1 cellular context compared by ENCODE assay signal in the genomic region with DNA sequence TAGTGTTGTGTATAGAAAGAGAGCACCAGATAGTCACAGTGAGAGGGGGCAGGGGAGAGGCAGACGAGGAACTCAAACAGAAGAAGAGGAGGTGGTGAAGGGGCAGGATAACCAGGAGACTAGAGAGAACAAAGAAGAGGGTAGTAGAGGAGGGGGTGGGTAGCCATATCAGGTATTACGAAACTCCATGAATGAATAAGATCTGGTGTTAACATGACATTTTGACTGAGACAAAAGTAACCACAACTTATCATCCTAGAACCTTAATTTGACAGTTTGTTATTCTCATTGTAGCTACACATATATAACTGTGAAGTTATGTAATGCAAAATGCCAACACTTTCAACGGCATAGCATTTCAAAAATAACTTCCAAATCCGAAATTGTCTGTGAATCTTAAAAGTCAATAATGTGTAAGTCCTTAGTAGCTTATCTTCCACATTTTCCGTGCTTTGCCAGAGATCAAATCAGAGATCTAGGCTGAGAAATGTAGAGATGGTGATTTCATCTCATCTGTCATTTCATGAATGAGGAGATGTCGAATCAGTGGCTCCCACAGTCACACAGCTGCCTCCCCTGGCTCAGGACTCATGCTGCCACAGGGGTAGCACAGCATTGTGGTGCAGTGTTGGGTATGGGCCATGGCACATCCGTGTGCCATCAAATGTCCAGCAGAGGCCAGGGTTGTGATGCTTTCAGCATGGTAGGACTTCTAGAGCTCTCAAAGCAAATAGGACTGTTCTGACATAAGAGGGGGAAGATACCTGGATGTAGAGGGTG.
TF ChIP-seq lines count a peak whose summit lies in the region.

No MANE protein-coding gene starts in this region.

TF ChIP-seq in GM12878, 131 proteins besides CTCF, POLR2A, EP300 and RAD21 (continued from another document and continues in another):
- TF ChIP-seq, protein P1, sequence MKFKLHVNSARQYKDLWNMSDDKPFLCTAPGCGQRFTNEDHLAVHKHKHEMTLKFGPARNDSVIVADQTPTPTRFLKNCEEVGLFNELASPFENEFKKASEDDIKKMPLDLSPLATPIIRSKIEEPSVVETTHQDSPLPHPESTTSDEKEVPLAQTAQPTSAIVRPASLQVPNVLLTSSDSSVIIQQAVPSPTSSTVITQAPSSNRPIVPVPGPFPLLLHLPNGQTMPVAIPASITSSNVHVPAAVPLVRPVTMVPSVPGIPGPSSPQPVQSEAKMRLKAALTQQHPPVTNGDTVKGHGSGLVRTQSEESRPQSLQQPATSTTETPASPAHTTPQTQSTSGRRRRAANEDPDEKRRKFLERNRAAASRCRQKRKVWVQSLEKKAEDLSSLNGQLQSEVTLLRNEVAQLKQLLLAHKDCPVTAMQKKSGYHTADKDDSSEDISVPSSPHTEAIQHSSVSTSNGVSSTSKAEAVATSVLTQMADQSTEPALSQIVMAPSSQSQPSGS (IDR thresholded peaks at IDR 0.05; ENCODE audit: low read length), result peak; percentile 60; the same call in 1 of the 2 replicates
- TF ChIP-seq, protein P2, sequence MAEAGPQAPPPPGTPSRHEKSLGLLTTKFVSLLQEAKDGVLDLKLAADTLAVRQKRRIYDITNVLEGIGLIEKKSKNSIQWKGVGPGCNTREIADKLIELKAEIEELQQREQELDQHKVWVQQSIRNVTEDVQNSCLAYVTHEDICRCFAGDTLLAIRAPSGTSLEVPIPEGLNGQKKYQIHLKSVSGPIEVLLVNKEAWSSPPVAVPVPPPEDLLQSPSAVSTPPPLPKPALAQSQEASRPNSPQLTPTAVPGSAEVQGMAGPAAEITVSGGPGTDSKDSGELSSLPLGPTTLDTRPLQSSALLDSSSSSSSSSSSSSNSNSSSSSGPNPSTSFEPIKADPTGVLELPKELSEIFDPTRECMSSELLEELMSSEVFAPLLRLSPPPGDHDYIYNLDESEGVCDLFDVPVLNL (IDR thresholded peaks at IDR 0.05; ENCODE audit: low read depth, low read length), result no peak
- peak; percentile 77 for TF ChIP-seq ZBED1 (IDR thresholded peaks at IDR 0.05; ENCODE audit: borderline replicate concordance)
- peak; percentile 87 to 90 for TF ChIP-seq IKZF2 (IDR thresholded peaks at IDR 0.05)
- peak in 1 of 2 experiments; percentile 25; a peak in 1 of 4 replicates for TF ChIP-seq ETV6 (conservative IDR thresholded peaks at IDR 0.05 in 1 of 2, IDR thresholded peaks at IDR 0.05 in 1 of 2; ENCODE audit: borderline replicate concordance in 1 of 2, low read depth in 1 of 2)
- TF ChIP-seq SMAD5 (IDR thresholded peaks at IDR 0.05; ENCODE audit: low read depth), result no peak
- TF ChIP-seq, protein P3, sequence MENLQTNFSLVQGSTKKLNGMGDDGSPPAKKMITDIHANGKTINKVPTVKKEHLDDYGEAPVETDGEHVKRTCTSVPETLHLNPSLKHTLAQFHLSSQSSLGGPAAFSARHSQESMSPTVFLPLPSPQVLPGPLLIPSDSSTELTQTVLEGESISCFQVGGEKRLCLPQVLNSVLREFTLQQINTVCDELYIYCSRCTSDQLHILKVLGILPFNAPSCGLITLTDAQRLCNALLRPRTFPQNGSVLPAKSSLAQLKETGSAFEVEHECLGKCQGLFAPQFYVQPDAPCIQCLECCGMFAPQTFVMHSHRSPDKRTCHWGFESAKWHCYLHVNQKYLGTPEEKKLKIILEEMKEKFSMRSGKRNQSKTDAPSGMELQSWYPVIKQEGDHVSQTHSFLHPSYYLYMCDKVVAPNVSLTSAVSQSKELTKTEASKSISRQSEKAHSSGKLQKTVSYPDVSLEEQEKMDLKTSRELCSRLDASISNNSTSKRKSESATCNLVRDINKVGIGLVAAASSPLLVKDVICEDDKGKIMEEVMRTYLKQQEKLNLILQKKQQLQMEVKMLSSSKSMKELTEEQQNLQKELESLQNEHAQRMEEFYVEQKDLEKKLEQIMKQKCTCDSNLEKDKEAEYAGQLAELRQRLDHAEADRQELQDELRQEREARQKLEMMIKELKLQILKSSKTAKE (IDR thresholded peaks at IDR 0.05; ENCODE audit: low read depth, poor library complexity, severe bottlenecking), result peak; percentile 83
- TF ChIP-seq MXI1 (IDR thresholded peaks at IDR 0.05; ENCODE audit: low read depth, low read length), result peak; percentile 4; the same call in 1 of the 2 replicates
- TF ChIP-seq, protein P4, sequence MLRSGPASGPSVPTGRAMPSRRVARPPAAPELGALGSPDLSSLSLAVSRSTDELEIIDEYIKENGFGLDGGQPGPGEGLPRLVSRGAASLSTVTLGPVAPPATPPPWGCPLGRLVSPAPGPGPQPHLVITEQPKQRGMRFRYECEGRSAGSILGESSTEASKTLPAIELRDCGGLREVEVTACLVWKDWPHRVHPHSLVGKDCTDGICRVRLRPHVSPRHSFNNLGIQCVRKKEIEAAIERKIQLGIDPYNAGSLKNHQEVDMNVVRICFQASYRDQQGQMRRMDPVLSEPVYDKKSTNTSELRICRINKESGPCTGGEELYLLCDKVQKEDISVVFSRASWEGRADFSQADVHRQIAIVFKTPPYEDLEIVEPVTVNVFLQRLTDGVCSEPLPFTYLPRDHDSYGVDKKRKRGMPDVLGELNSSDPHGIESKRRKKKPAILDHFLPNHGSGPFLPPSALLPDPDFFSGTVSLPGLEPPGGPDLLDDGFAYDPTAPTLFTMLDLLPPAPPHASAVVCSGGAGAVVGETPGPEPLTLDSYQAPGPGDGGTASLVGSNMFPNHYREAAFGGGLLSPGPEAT (IDR thresholded peaks at IDR 0.05; ENCODE audit: low read depth), result peak; percentile 74; the same call in 1 of the 2 replicates
- peak; percentile 95 for TF ChIP-seq JUNB (IDR thresholded peaks at IDR 0.05)
- TF ChIP-seq STAT3 (IDR thresholded peaks at IDR 0.05; ENCODE audit: low read depth, low read length), result no peak
- peak; percentile 92 for TF ChIP-seq DPF2 (IDR thresholded peaks at IDR 0.05)
- peak; percentile 85 for TF ChIP-seq BMI1 (IDR thresholded peaks at IDR 0.05; ENCODE audit: borderline replicate concordance)
- TF ChIP-seq RELA (IDR thresholded peaks at IDR 0.05; ENCODE audit: borderline replicate concordance, partially characterized antibody), result no peak
- peak; percentile 88 for TF ChIP-seq IRF4 (IDR thresholded peaks at IDR 0.05; ENCODE audit: low read depth, low read length)
- peak; percentile 95 for TF ChIP-seq RUNX3 (IDR thresholded peaks at IDR 0.05; ENCODE audit: low read length)
- TF ChIP-seq POLR2AphosphoS5 (IDR thresholded peaks at IDR 0.05; ENCODE audit: low read length), result no peak
- TF ChIP-seq SUZ12 (IDR thresholded peaks at IDR 0.05; ENCODE audit: unreplicated experiment), result no peak
- TF ChIP-seq CREB1 (IDR thresholded peaks at IDR 0.05; ENCODE audit: low read depth), result no peak
- TF ChIP-seq MTA2 (IDR thresholded peaks at IDR 0.05; ENCODE audit: low read depth), result peak; percentile 98
- TF ChIP-seq LARP7 (IDR thresholded peaks at IDR 0.05), result no peak
- peak; percentile 78 for TF ChIP-seq IKZF1 (conservative IDR thresholded peaks at IDR 0.05)
- TF ChIP-seq MEF2B (IDR thresholded peaks at IDR 0.05; ENCODE audit: partially characterized antibody, poor library complexity, severe bottlenecking), result peak; percentile 78
- TF ChIP-seq ZNF24 (IDR thresholded peaks at IDR 0.05), result peak; percentile 79; the same call in 1 of the 2 replicates
- TF ChIP-seq, protein P5, sequence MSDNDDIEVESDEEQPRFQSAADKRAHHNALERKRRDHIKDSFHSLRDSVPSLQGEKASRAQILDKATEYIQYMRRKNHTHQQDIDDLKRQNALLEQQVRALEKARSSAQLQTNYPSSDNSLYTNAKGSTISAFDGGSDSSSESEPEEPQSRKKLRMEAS (IDR thresholded peaks at IDR 0.05; ENCODE audit: low read depth, low read length), result no peak
- TF ChIP-seq FOS (IDR thresholded peaks at IDR 0.05; ENCODE audit: borderline replicate concordance, extremely low read depth, insufficient read length), result no peak
- TF ChIP-seq SIN3A (IDR thresholded peaks at IDR 0.05; ENCODE audit: low read depth, low read length), result no peak
- peak; percentile 77; the same call in 1 of the 2 replicates for TF ChIP-seq ZNF217 (IDR thresholded peaks at IDR 0.05)
- peak; percentile 83 for TF ChIP-seq BCL11A (IDR thresholded peaks at IDR 0.05; ENCODE audit: low read depth, low read length)
- no peak for TF ChIP-seq SUPT20H (IDR thresholded peaks at IDR 0.05; ENCODE audit: borderline replicate concordance, control insufficient read depth, low read depth, low read length)
- TF ChIP-seq GABPA (IDR thresholded peaks at IDR 0.05; ENCODE audit: low read depth), result peak; percentile 53; the same call in 1 of the 2 replicates
- no peak for TF ChIP-seq CBFB (IDR thresholded peaks at IDR 0.05; ENCODE audit: low read depth)
- peak; percentile 19; the same call in 1 of the 2 replicates for TF ChIP-seq SMC3 (IDR thresholded peaks at IDR 0.05; ENCODE audit: borderline replicate concordance, low read length)
- peak; percentile 26 to 33; a peak in 1 of 4 replicates for TF ChIP-seq BHLHE40 (IDR thresholded peaks at IDR 0.05; ENCODE audit: borderline replicate concordance in 1 of 2, low read depth in 2 of 2, low read length in 1 of 2)
- peak; percentile 84; the same call in 1 of the 2 replicates for TF ChIP-seq NFIC (IDR thresholded peaks at IDR 0.05; ENCODE audit: low read depth, low read length)
- TF ChIP-seq NFYA (IDR thresholded peaks at IDR 0.05; ENCODE audit: borderline replicate concordance, low read depth, low read length), result no peak
- no peak for TF ChIP-seq PAX8 (IDR thresholded peaks at IDR 0.05)
- TF ChIP-seq CEBPB (IDR thresholded peaks at IDR 0.05; ENCODE audit: borderline replicate concordance in 1 of 2, low read depth in 2 of 2, low read length in 2 of 2), result peak in 1 of 2 experiments; percentile 45; a peak in 1 of 4 replicates
- TF ChIP-seq FOXM1 (IDR thresholded peaks at IDR 0.05; ENCODE audit: low read depth, low read length), result peak; percentile 81; the same call in 1 of the 2 replicates
- peak; percentile 27; the same call in 1 of the 2 replicates for TF ChIP-seq BACH1 (IDR thresholded peaks at IDR 0.05; ENCODE audit: borderline replicate concordance)
- TF ChIP-seq, protein P6, sequence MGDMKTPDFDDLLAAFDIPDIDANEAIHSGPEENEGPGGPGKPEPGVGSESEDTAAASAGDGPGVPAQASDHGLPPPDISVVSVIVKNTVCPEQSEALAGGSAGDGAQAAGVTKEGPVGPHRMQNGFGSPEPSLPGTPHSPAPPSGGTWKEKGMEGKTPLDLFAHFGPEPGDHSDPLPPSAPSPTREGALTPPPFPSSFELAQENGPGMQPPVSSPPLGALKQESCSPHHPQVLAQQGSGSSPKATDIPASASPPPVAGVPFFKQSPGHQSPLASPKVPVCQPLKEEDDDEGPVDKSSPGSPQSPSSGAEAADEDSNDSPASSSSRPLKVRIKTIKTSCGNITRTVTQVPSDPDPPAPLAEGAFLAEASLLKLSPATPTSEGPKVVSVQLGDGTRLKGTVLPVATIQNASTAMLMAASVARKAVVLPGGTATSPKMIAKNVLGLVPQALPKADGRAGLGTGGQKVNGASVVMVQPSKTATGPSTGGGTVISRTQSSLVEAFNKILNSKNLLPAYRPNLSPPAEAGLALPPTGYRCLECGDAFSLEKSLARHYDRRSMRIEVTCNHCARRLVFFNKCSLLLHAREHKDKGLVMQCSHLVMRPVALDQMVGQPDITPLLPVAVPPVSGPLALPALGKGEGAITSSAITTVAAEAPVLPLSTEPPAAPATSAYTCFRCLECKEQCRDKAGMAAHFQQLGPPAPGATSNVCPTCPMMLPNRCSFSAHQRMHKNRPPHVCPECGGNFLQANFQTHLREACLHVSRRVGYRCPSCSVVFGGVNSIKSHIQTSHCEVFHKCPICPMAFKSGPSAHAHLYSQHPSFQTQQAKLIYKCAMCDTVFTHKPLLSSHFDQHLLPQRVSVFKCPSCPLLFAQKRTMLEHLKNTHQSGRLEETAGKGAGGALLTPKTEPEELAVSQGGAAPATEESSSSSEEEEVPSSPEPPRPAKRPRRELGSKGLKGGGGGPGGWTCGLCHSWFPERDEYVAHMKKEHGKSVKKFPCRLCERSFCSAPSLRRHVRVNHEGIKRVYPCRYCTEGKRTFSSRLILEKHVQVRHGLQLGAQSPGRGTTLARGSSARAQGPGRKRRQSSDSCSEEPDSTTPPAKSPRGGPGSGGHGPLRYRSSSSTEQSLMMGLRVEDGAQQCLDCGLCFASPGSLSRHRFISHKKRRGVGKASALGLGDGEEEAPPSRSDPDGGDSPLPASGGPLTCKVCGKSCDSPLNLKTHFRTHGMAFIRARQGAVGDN (IDR thresholded peaks at IDR 0.05), result peak; percentile 33
- TF ChIP-seq PAX5 (IDR thresholded peaks at IDR 0.05; ENCODE audit: borderline replicate concordance, low read depth, low read length), result peak; percentile 75; the same call in 1 of the 2 replicates
- 0 out of 2 replicates have a peak, but pooled peaks have one; percentile 37 for TF ChIP-seq TCF12 (IDR thresholded peaks at IDR 0.05; ENCODE audit: low read depth, low read length)
- peak; percentile 17; the same call in 1 of the 2 replicates for TF ChIP-seq EED (IDR thresholded peaks at IDR 0.05; ENCODE audit: low read depth)
- TF ChIP-seq NBN (IDR thresholded peaks at IDR 0.05), result peak; percentile 73; the same call in 1 of the 2 replicates
- TF ChIP-seq JUND (IDR thresholded peaks at IDR 0.05; ENCODE audit: low read depth, low read length), result peak; percentile 76; the same call in 1 of the 2 replicates
- TF ChIP-seq ZNF384 (IDR thresholded peaks at IDR 0.05; ENCODE audit: borderline replicate concordance, low read depth, low read length), result no peak
- TF ChIP-seq POU2F2 (IDR thresholded peaks at IDR 0.05; ENCODE audit: borderline replicate concordance, low read depth, low read length), result 0 out of 3 replicates have a peak, but pooled peaks have one; percentile 35
- no peak for TF ChIP-seq RBBP5 (conservative IDR thresholded peaks at IDR 0.05)
- peak; percentile 45 for TF ChIP-seq SP1 (IDR thresholded peaks at IDR 0.05; ENCODE audit: low read depth, low read length)
- 0 out of 2 replicates have a peak, but pooled peaks have one; percentile 28 for TF ChIP-seq MTA3 (IDR thresholded peaks at IDR 0.05; ENCODE audit: borderline replicate concordance, low read length)
- TF ChIP-seq, protein P7, sequence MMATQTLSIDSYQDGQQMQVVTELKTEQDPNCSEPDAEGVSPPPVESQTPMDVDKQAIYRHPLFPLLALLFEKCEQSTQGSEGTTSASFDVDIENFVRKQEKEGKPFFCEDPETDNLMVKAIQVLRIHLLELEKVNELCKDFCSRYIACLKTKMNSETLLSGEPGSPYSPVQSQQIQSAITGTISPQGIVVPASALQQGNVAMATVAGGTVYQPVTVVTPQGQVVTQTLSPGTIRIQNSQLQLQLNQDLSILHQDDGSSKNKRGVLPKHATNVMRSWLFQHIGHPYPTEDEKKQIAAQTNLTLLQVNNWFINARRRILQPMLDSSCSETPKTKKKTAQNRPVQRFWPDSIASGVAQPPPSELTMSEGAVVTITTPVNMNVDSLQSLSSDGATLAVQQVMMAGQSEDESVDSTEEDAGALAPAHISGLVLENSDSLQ (IDR thresholded peaks at IDR 0.05), result peak; percentile 56
- no peak for TF ChIP-seq TARDBP (IDR thresholded peaks at IDR 0.05; ENCODE audit: borderline replicate concordance)
- no peak for TF ChIP-seq RB1 (IDR thresholded peaks at IDR 0.05; ENCODE audit: borderline replicate concordance)
- TF ChIP-seq ATF7 (IDR thresholded peaks at IDR 0.05; ENCODE audit: low read depth), result peak; percentile 96
- TF ChIP-seq, protein P8, sequence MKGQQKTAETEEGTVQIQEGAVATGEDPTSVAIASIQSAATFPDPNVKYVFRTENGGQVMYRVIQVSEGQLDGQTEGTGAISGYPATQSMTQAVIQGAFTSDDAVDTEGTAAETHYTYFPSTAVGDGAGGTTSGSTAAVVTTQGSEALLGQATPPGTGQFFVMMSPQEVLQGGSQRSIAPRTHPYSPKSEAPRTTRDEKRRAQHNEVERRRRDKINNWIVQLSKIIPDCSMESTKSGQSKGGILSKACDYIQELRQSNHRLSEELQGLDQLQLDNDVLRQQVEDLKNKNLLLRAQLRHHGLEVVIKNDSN (IDR thresholded peaks at IDR 0.05; ENCODE audit: borderline replicate concordance, extremely low read length, insufficient read depth, low read depth, low read length), result no peak
- TF ChIP-seq TBL1XR1 (IDR thresholded peaks at IDR 0.05; ENCODE audit: low read depth, low read length), result no peak
